1 cellular context compared by ENCODE assay signal in genomic region chr4:52051615-52052474, GRCh38.
TF ChIP-seq lines count a peak whose summit lies in the region.

No MANE protein-coding gene starts in this region.

TF ChIP-seq in IMR-90, 13 proteins besides CTCF, POLR2A, EP300 and RAD21:
- TF ChIP-seq RCOR1 (IDR thresholded peaks at IDR 0.05; ENCODE audit: insufficient replicate concordance, low read length) (no peak), BHLHE40 (IDR thresholded peaks at IDR 0.05; ENCODE audit: low read depth, low read length) (no peak), CEBPB (IDR thresholded peaks at IDR 0.05; ENCODE audit: low read depth, low read length) (no peak), NFE2L2 (IDR thresholded peaks at IDR 0.05; ENCODE audit: low read depth, low read length) (no peak), FOS (IDR thresholded peaks at IDR 0.05; ENCODE audit: low read depth, low read length) (no peak), MXI1 (IDR thresholded peaks at IDR 0.05; ENCODE audit: borderline replicate concordance, low read depth, low read length) (peak; percentile 98)
